In genomic region chr14:93050761-93051160, GRCh38 we compare ENCODE assay signal across 31 cellular contexts.
DNase-seq lines count a peak whose midpoint lies in the region; ATAC-seq, FAIRE-seq and TF ChIP-seq lines count a peak whose summit lies in the region.
"Had no signal": no experiment of that assay in that cellular context is flagged by ENCODE, and none has a peak within 500 bp of the region (broad histone marks: within the 10 kb centered on the region; RNA-seq: fewer than 3 reads in every experiment).

No MANE protein-coding gene starts in this region.

- TF ChIP-seq POLR2A in H1 (IDR thresholded peaks at IDR 0.05; ENCODE audit: control extremely low read depth in 1 of 2, low read depth in 2 of 2, low read length in 2 of 2): no peak
- TF ChIP-seq POLR2A in tibial nerve (IDR thresholded peaks at IDR 0.05): no peak

- no peaks in the 10 kb centered on the region for H3K27me3 Mint-ChIP-seq in naive thymus-derived CD4-positive, alpha-beta T cell
- H3K27me3 Mint-ChIP-seq: activated CD4-positive, alpha-beta T cell treated with anti-CD3 and anti-CD28 coated beads, Interleukin-2, amount 10 ng/mL, durations not matched to agents 24 days and 14 days; activated naive CD8-positive, alpha-beta T cell; B cell; naive B cell; progenitor cell of endocrine pancreas; stimulated activated memory B cell treated with anti-CD40 and anti-IgM and Interleukin-4, amounts not matched to agents 10 μg/mL and 1 μg/mL and 100 μg/mL, for 72 hours had no signal

- intact Hi-C loops in naive thymus-derived CD4-positive, alpha-beta T cell (cut with micrococcal nuclease): no loop called here

- TF ChIP-seq CTCF in H1 (IDR thresholded peaks at IDR 0.05; ENCODE audit: control extremely low read depth in 1 of 3, insufficient read depth in 1 of 3, low read depth in 1 of 3, low read length in 3 of 3) (no peak), tibial nerve (IDR thresholded peaks at IDR 0.05) (no peak)

- H4K20me1 ChIP-seq in H1 (replicated peaks in 1 of 2; ENCODE audit: control insufficient read depth in 1 of 2, insufficient read depth in 2 of 2, low read length in 2 of 2): no peaks in the 10 kb centered on the region

- H2BK120ac ChIP-seq in H1 (replicated peaks; ENCODE audit: low read depth, low read length): peak overlapping the region; percentile 97

- TF ChIP-seq EP300 in H1 (IDR thresholded peaks at IDR 0.05; ENCODE audit: borderline replicate concordance in 1 of 2, low read depth in 2 of 2, low read length in 2 of 2) (no peak), tibial nerve (IDR thresholded peaks at IDR 0.05) (no peak)

- WGBS in H1 (ENCODE audit: extremely low coverage in 1 of 2, insufficient coverage in 1 of 2, insufficient read length in 1 of 2, insufficient replicate concordance in 2 of 2, low coverage in 1 of 2, low lambda C conversion rate in 2 of 2, missing lambda C conversion rate in 1 of 2), 2 experiments: 91% methylated on average over 12 of the region's 12 CpGs; no CpG with 5 or more reads in 1 of the 2 experiments
- WGBS in tibial nerve, 2 donors: 67 to 76% methylated on average over 8 to 12 of the region's 12 CpGs

- H3K36me3 Mint-ChIP-seq in naive thymus-derived CD4-positive, alpha-beta T cell: peaks cover 0 to 13% (median under 1%) of the 10 kb centered on the region in 5 donors

- H3K36me3 ChIP-seq in HUES6 (ENCODE audit: control insufficient read depth, insufficient read depth, low read length): no peaks in the 10 kb centered on the region
- H3K36me3 ChIP-seq in H1 (ENCODE audit: control insufficient read depth in 2 of 4, insufficient read depth in 4 of 4, low read length in 3 of 4): no peaks in the 10 kb centered on the region
- no peaks in the 10 kb centered on the region for H3K36me3 ChIP-seq in muscle layer of colon (ENCODE audit: insufficient read depth, low read length)
- H3K36me3 ChIP-seq in tibial nerve: no peaks in the 10 kb centered on the region
- peaks cover 0 to 9% (median 0%) of the 10 kb centered on the region in 3 experiments for H3K36me3 ChIP-seq in naive thymus-derived CD4-positive, alpha-beta T cell (ENCODE audit: control insufficient read depth in 2 of 3, insufficient read depth in 3 of 3, low read length in 3 of 3)
- H3K36me3 ChIP-seq: breast epithelium, left lung had no signal

- no peak overlapping the region for H2AFZ ChIP-seq in H1 (ENCODE audit: low read length)

- H3K56ac ChIP-seq in H1 (replicated peaks; ENCODE audit: insufficient read length, low read depth, low read length): no peak overlapping the region

- no peak overlapping the region for H3K23ac ChIP-seq in H1 (ENCODE audit: insufficient read length)

- H4K8ac ChIP-seq in H1 (ENCODE audit: extremely low read depth, insufficient read depth, low read length): no peak overlapping the region; the same call in 1 of the 2 replicates

- no peak for FAIRE-seq in H1 (lab: Jason Lieb, UNC)
- FAIRE-seq: GM12892, RCC 7860, urothelium cell line had no signal

- H3K27ac ChIP-seq in HUES6 (ENCODE audit: low read depth, low read length) (0 out of 2 replicates have a peak overlapping the region, but pooled peaks have one; percentile 32), H1 (ENCODE audit: low read depth, low read length) (peak overlapping the region; percentile 9; the same call in 1 of the 2 replicates), muscle layer of colon (ENCODE audit: low read depth, low read length) (peak overlapping the region; percentile 69), tibial nerve (peak overlapping the region in 3 of 4 donors; percentile 63 to 67 (median 65))
- no peak overlapping the region for H3K27ac ChIP-seq in naive thymus-derived CD4-positive, alpha-beta T cell (ENCODE audit: low read depth, low read length)
- H3K27ac ChIP-seq: breast epithelium, left lung, SJSA1 had no signal

- peaks cover 0 to 62% of the 10 kb centered on the region in 2 experiments; a peak in 2 of 4 replicates for H3K79me2 ChIP-seq in H1 (ENCODE audit: control insufficient read depth in 1 of 2, insufficient read depth in 2 of 2, low read length in 2 of 2)

- peak overlapping the region; percentile 89 for H3K18ac ChIP-seq in H1 (ENCODE audit: extremely low read depth, low read length)

- H3K27ac Mint-ChIP-seq in naive thymus-derived CD4-positive, alpha-beta T cell: no peak overlapping the region
- H3K27ac Mint-ChIP-seq: activated CD4-positive, alpha-beta T cell treated with anti-CD3 and anti-CD28 coated beads, Interleukin-2, amount 10 ng/mL, durations not matched to agents 24 days and 14 days; activated naive CD8-positive, alpha-beta T cell; B cell; progenitor cell of endocrine pancreas had no signal

- H2BK12ac ChIP-seq in H1 (ENCODE audit: low read depth, low read length): peak overlapping the region; percentile 94

- no peak overlapping the region for H4K5ac ChIP-seq in H1 (ENCODE audit: insufficient read length, low read depth, low read length)

- peaks cover 0 to 18% (median 3%) of the 10 kb centered on the region in 7 donors for H3K4me1 Mint-ChIP-seq in naive thymus-derived CD4-positive, alpha-beta T cell

- POLR2A ChIA-PET in H1 (lab: Charles Lee; ENCODE audit: partially characterized antibody): interaction anchor here (0.9 kb wide), 1 partner anchor 10 kb away, joined by 3 read pairs; no protein-coding TSS in a partner anchor
- POLR2A ChIA-PET in naive thymus-derived CD4-positive, alpha-beta T cell (lab: Charles Lee): no interaction called here

- no peak overlapping the region for H3K14ac ChIP-seq in H1 (ENCODE audit: insufficient read length)

- H3K4me2 ChIP-seq in H1 (ENCODE audit: insufficient read depth in 1 of 2, low read depth in 2 of 2, low read length in 2 of 2): no peak overlapping the region

- peak overlapping the region; percentile 96 for H3K4ac ChIP-seq in H1 (replicated peaks; ENCODE audit: insufficient read length, low read depth, low read length)

- H3K9me3 ChIP-seq in HUES6 (ENCODE audit: control insufficient read depth, insufficient read depth, low read depth, low read length) (no peaks in the 10 kb centered on the region), H1 (ENCODE audit: insufficient read depth in 2 of 2, low read depth in 1 of 2, low read length in 1 of 2) (no peaks in the 10 kb centered on the region), muscle layer of colon (ENCODE audit: low read length) (no peaks in the 10 kb centered on the region), tibial nerve (no peaks in the 10 kb centered on the region)
- no peaks in the 10 kb centered on the region for H3K9me3 ChIP-seq in naive thymus-derived CD4-positive, alpha-beta T cell (ENCODE audit: control insufficient read depth in 2 of 3, low read length in 3 of 3)
- H3K9me3 ChIP-seq: breast epithelium, left lung, SJSA1 had no signal

- H3K4me3 ChIP-seq in HUES6 (ENCODE audit: low read depth, low read length) (no peak overlapping the region), H1 (ENCODE audit: extremely low read depth in 1 of 4, insufficient read depth in 2 of 4, low read depth in 3 of 4, low read length in 4 of 4) (no peak overlapping the region), muscle layer of colon (ENCODE audit: low read depth in 1 of 2, low read length in 2 of 2) (no peak overlapping the region), tibial nerve (no peak overlapping the region)
- H3K4me3 ChIP-seq in naive thymus-derived CD4-positive, alpha-beta T cell (ENCODE audit: low read length): no peak overlapping the region
- H3K4me3 ChIP-seq: breast epithelium, left lung, SJSA1 had no signal

- TF ChIP-seq RAD21 in H1 (IDR thresholded peaks at IDR 0.05 in 1 of 2, conservative IDR thresholded peaks at IDR 0.05 in 1 of 2; ENCODE audit: low read depth in 2 of 2, low read length in 2 of 2): no peak

- DNase-seq in H1 (ENCODE audit: low read depth in 1 of 2, low spot score in 2 of 2) (no peak), tibial nerve (ENCODE audit: low spot score in 2 of 2) (no peak), RKO (ENCODE audit: low spot score) (no peak), NCI-H82 (lab: John Stamatoyannopoulos, UW) (no peak)
- DNase-seq in naive thymus-derived CD4-positive, alpha-beta T cell: no peak
- DNase-seq: ACHN; activated CD4-positive, alpha-beta T cell treated with anti-CD3 and anti-CD28 coated beads, Interleukin-2, amount 10 ng/mL, durations not matched to agents 24 days and 14 days; activated CD8-positive, alpha-beta memory T cell treated with anti-CD3 and anti-CD28 coated beads for 24 hours; activated T-cell treated with anti-CD3 and anti-CD28 coated beads for 4 hours; anterior cingulate cortex; DMS53; hypothalamus; IMR-90; mesenchymal stem cell; MV-4-11; naive B cell; NCI-H1436; NCI-H345; NCI-H774 had no signal

- H3K23me2 ChIP-seq in H1 (ENCODE audit: low read depth, low read length): no peaks in the 10 kb centered on the region

- CTCF ChIA-PET in H1 (lab: Charles Lee; ENCODE audit: partially characterized antibody): interaction anchor here (0.8 to 3.3 kb wide), 9 partner anchors 10 to 104 kb away, joined by 3 to 16 read pairs (median 4); no protein-coding TSS in a partner anchor
- CTCF ChIA-PET in naive thymus-derived CD4-positive, alpha-beta T cell (lab: Charles Lee): no interaction called here

- H2AK5ac ChIP-seq in H1 (ENCODE audit: low read depth, low read length): peak overlapping the region; percentile 100

- H3K9me3 Mint-ChIP-seq in naive thymus-derived CD4-positive, alpha-beta T cell: no peaks in the 10 kb centered on the region
- H3K9me3 Mint-ChIP-seq: activated CD4-positive, alpha-beta T cell treated with anti-CD3 and anti-CD28 coated beads, Interleukin-2, amount 10 ng/mL, durations not matched to agents 24 days and 14 days; naive B cell; stimulated activated memory B cell treated with anti-CD40 and anti-IgM and Interleukin-4, amounts not matched to agents 10 μg/mL and 1 μg/mL and 100 μg/mL, for 72 hours had no signal

- peak overlapping the region; percentile 97; the same call in 1 of the 2 replicates for H2BK15ac ChIP-seq in H1 (ENCODE audit: low read length)

- H3K9ac ChIP-seq in HUES6 (ENCODE audit: low read length) (no peak overlapping the region), H1 (replicated peaks in 1 of 4; ENCODE audit: extremely low read depth in 1 of 4, low read depth in 3 of 4, low read length in 3 of 4) (no peak overlapping the region; a peak in 1 of 7 replicates), muscle layer of colon (ENCODE audit: low read length) (no peak overlapping the region)

- H2BK5ac ChIP-seq in H1 (ENCODE audit: low read depth, low read length): peak overlapping the region; percentile 97

- H3K4me1 ChIP-seq in HUES6 (ENCODE audit: control insufficient read depth, insufficient read depth, low read length) (peaks cover 57% of the 10 kb centered on the region), H1 (replicated peaks in 1 of 4; ENCODE audit: control insufficient read depth in 3 of 4, insufficient read depth in 4 of 4, low read length in 3 of 4) (peaks cover 8 to 51% (median 35%) of the 10 kb centered on the region in 4 experiments), muscle layer of colon (ENCODE audit: insufficient read depth, low read length) (peaks cover 75% of the 10 kb centered on the region), tibial nerve (peaks cover 0 to 81% (median 58%) of the 10 kb centered on the region in 4 donors)
- H3K4me1 ChIP-seq in naive thymus-derived CD4-positive, alpha-beta T cell (ENCODE audit: control insufficient read depth in 2 of 2, insufficient read depth in 2 of 2, low read length in 2 of 2): no peaks in the 10 kb centered on the region

- ATAC-seq in naive thymus-derived CD4-positive, alpha-beta T cell: no peak
- ATAC-seq: left lung; stimulated activated memory B cell treated with anti-CD40 and anti-IgM and Interleukin-4, amounts not matched to agents 10 μg/mL and 1 μg/mL and 100 μg/mL, for 72 hours had no signal

- peaks cover 15% of the 10 kb centered on the region; the same call in 1 of the 2 replicates for H3K27me3 ChIP-seq in HUES6 (ENCODE audit: control insufficient read depth, insufficient read depth, low read length)
- H3K27me3 ChIP-seq in H1 (replicated peaks in 1 of 4; ENCODE audit: control insufficient read depth in 3 of 4, extremely low read depth in 1 of 4, insufficient read depth in 3 of 4, low read length in 3 of 4): no peaks in the 10 kb centered on the region
- H3K27me3 ChIP-seq in muscle layer of colon (ENCODE audit: control insufficient read depth in 1 of 2, insufficient read depth in 2 of 2, low read length in 2 of 2): no peaks in the 10 kb centered on the region
- no peaks in the 10 kb centered on the region for H3K27me3 ChIP-seq in tibial nerve
- no peaks in the 10 kb centered on the region for H3K27me3 ChIP-seq in naive thymus-derived CD4-positive, alpha-beta T cell (ENCODE audit: control insufficient read depth in 2 of 2, insufficient read depth in 2 of 2, low read length in 2 of 2)
- H3K27me3 ChIP-seq: breast epithelium, left lung, SJSA1 had no signal

- peaks cover 10% of the 10 kb centered on the region for H3K79me1 ChIP-seq in H1 (ENCODE audit: low read depth, low read length)

- H4K91ac ChIP-seq in H1 (replicated peaks; ENCODE audit: insufficient read length, low read length): peak overlapping the region; percentile 95

- H3K4me3 Mint-ChIP-seq in naive thymus-derived CD4-positive, alpha-beta T cell: no peak overlapping the region
- H3K4me3 Mint-ChIP-seq: activated CD4-positive, alpha-beta T cell treated with anti-CD3 and anti-CD28 coated beads, Interleukin-2, amount 10 ng/mL, durations not matched to agents 24 days and 14 days; activated naive CD8-positive, alpha-beta T cell; B cell; naive B cell; stimulated activated memory B cell treated with anti-CD40 and anti-IgM and Interleukin-4, amounts not matched to agents 10 μg/mL and 1 μg/mL and 100 μg/mL, for 72 hours had no signal

- H2BK20ac ChIP-seq in H1 (ENCODE audit: low read length): peak overlapping the region; percentile 99
